Comparison of ENCODE assay signal across 25 cellular contexts in the genomic region with DNA sequence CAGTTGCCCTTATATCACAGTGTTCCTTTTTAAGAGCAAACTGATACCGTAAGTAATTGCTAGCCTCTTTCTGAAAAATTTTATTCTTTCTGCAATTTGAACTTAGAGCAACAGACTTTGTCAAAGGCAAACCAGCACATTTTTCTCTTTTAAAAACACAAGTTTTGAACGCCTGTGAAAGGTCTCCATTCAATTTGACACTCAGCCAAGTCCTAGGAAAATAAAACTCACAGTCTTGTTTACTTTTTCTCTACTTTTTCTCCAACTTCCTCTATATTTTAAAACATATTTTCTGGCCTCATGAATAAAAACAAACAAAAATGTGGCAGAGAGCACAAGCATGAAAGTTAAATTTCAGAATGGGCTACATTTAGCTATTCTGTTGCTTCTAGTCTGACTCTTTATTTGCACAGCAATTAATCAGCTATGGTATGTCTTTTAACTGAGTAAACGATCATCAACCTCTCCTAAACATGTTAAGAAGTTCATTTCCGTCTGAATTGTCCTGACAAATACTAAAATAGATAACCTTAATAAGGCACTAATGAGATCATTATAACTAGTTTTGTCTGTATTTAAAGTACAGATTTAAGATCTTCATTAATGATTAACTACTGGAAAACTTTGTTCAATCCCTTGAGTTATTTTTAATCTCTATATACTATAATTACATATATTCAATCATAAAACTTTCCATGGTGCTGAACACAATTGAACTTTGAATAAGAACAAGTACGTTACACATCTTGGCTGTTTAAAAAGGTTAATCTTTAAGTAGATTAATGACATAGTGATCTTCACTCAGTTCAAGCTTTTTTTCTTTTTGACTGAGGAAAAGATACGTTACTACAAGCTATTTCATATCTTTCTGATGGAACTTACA.
DNase-seq lines count a peak whose midpoint lies in the region; ATAC-seq, FAIRE-seq and TF ChIP-seq lines count a peak whose summit lies in the region.
"Had no signal": no experiment of that assay in that cellular context is flagged by ENCODE, and none has a peak within 500 bp of the region (broad histone marks: within the 10 kb centered on the region; RNA-seq: fewer than 3 reads in every experiment).

No MANE protein-coding gene starts in this region.

- no peak for TF ChIP-seq CTCF in PC-3 (conservative IDR thresholded peaks at IDR 0.05; ENCODE audit: low read depth, low read length)
- TF ChIP-seq CTCF in HepG2 (CRISPR knock-in tag; IDR thresholded peaks at IDR 0.05): no peak

- BruUV-seq in PC-3 (replicated peaks; lab: Mats Ljungman, UMichigan): no TSS peak
- BruUV-seq in HepG2 (replicated peaks; lab: Mats Ljungman, UMichigan): no TSS peak

- CTCF ChIA-PET in PC-3 (lab: Charles Lee): interaction anchor here (0.6 kb wide), 1 partner anchor 107 kb away, joined by 4 read pairs; no protein-coding TSS in a partner anchor
- CTCF ChIA-PET in HepG2 (lab: Yijun Ruan, JAX; ENCODE audit: low intra/inter-chr PET ratio, low total read pairs): no interaction called here

- peak; percentile 20 for DNase-seq in Caki2 (ENCODE audit: low read depth)
- peak; percentile 28 for DNase-seq in PC-3
- DNase-seq in dermis blood vessel endothelial cell: peak; percentile 5
- DNase-seq in HepG2 (ENCODE audit: low spot score): no peak
- DNase-seq in epidermal melanocyte (ENCODE audit: insufficient read length, low spot score): no peak
- DNase-seq: ACHN; activated naive CD4-positive, alpha-beta T cell treated with anti-CD3 and anti-CD28 coated beads, Interleukin-2, amount 10 ng/mL, durations not matched to agents 7 days and 5 days; activated T-cell treated with anti-CD3 and anti-CD28 coated beads, Interleukin-2, amount 50 U/mL, for 72 hours; aorta; C1 segment of cervical spinal cord; cerebellar nuclear complex; foreskin melanocyte; GF-D8; hypothalamus; naive B cell; NCI-H524 treated with DMSO at 0.1 percent for 48 hours; ovary; right lobe of liver; SHP77 had no signal

- no peak for FAIRE-seq in HepG2 (lab: Jason Lieb, UNC)
- FAIRE-seq: H1, keratinocyte had no signal

- TF ChIP-seq RAD21 in HepG2 (CRISPR knock-in tag; IDR thresholded peaks at IDR 0.05): no peak

- H3K79me2 ChIP-seq in PC-3 (ENCODE audit: low read length): no peaks in the 10 kb centered on the region
- no peaks in the 10 kb centered on the region for H3K79me2 ChIP-seq in HepG2 (ENCODE audit: insufficient read depth, low read length)

- no peaks in the 10 kb centered on the region for H3F3A ChIP-seq in PC-3 (ENCODE audit: low read length, unreplicated experiment)

- H3K36me3 ChIP-seq in PC-3 (ENCODE audit: low read depth, low read length): no peaks in the 10 kb centered on the region
- no peaks in the 10 kb centered on the region for H3K36me3 ChIP-seq in HepG2 (replicated peaks in 1 of 2; ENCODE audit: control insufficient read depth in 1 of 2, insufficient read depth in 2 of 2, low read length in 2 of 2)
- H3K36me3 ChIP-seq: ovary, right lobe of liver, thoracic aorta had no signal

- no peaks in the 10 kb centered on the region for H3K9me2 ChIP-seq in PC-3 (replicated peaks; ENCODE audit: low read length)

- H3K4me3 ChIP-seq in PC-3 (ENCODE audit: low read length): no peak overlapping the region
- H3K4me3 ChIP-seq in HepG2 (replicated peaks in 1 of 3; ENCODE audit: insufficient read depth in 1 of 3, low read depth in 2 of 3, low read length in 3 of 3): no peak overlapping the region
- H3K4me3 ChIP-seq: ovary, right lobe of liver, thoracic aorta had no signal

- H3K9ac ChIP-seq in PC-3 (ENCODE audit: low read length) (no peak overlapping the region), HepG2 (ENCODE audit: insufficient read depth, low read depth, low read length) (no peak overlapping the region)

- H3K27ac ChIP-seq in PC-3 (ENCODE audit: low read length) (peak overlapping the region; percentile 7; the same call in 1 of the 2 replicates), HepG2 (ENCODE audit: extremely low read length, insufficient read depth, low read length) (no peak overlapping the region)
- H3K27ac ChIP-seq: ovary, right lobe of liver, thoracic aorta had no signal

- no peak for TF ChIP-seq EP300 in HepG2 (IDR thresholded peaks at IDR 0.05; ENCODE audit: low read depth in 2 of 2, low read length in 2 of 2)
- no peak for TF ChIP-seq EP300 in HepG2 (CRISPR knock-in tag; IDR thresholded peaks at IDR 0.05; ENCODE audit: borderline replicate concordance)

- H3K9me3 ChIP-seq in PC-3 (ENCODE audit: low read length): no peaks in the 10 kb centered on the region
- H3K9me3 ChIP-seq in HepG2 (ENCODE audit: low read length): peaks cover 42% of the 10 kb centered on the region
- H3K9me3 ChIP-seq: ovary, right lobe of liver, thoracic aorta had no signal

- H3K4me1 ChIP-seq in PC-3 (ENCODE audit: insufficient read depth, low read length) (peaks cover 12% of the 10 kb centered on the region), HepG2 (ENCODE audit: insufficient read depth, low read length) (peaks cover 17% of the 10 kb centered on the region; the same call in 1 of the 2 replicates)

- H4K20me1 ChIP-seq in PC-3 (ENCODE audit: low read length): no peaks in the 10 kb centered on the region
- H4K20me1 ChIP-seq in HepG2 (ENCODE audit: insufficient read depth, low read length): no peaks in the 10 kb centered on the region

- H2AFZ ChIP-seq in PC-3 (ENCODE audit: low read length) (no peak overlapping the region), HepG2 (ENCODE audit: low read length) (no peak overlapping the region)

- POLR2A ChIA-PET in PC-3 (lab: Charles Lee; ENCODE audit: unreplicated experiment) (interaction anchor here (0.7 kb wide), 1 partner anchor 1024 kb away, joined by 3 read pairs; no protein-coding TSS in a partner anchor), HepG2 (lab: Yijun Ruan, JAX) (no interaction called here)

- 25% methylated on average over 6 of the region's 6 CpGs for WGBS in HepG2 (ENCODE audit: low lambda C conversion rate)

- ATAC-seq in PC-3 (peak; percentile 89), HepG2 (no peak), GM21526 (IDR thresholded peaks at IDR 0.05; ENCODE audit: low FRiP score, unreplicated experiment) (no peak), GM19467 (IDR thresholded peaks at IDR 0.05; ENCODE audit: unreplicated experiment) (no peak), HG03095 (IDR thresholded peaks at IDR 0.05; ENCODE audit: unreplicated experiment) (no peak)
- ATAC-seq: activated T-cell treated with anti-CD3 and anti-CD28 coated beads, Interleukin-2, amount 50 U/mL, for 72 hours had no signal

- TF ChIP-seq POLR2A in HepG2 (IDR thresholded peaks at IDR 0.05; ENCODE audit: insufficient read depth in 1 of 2, low read depth in 2 of 2, low read length in 2 of 2): no peak

- intact Hi-C loops in PC-3 (cut with micrococcal nuclease) (loop anchor here (10.0 kb wide), 1 partner anchor 783 kb away; no protein-coding TSS in a partner anchor), HepG2 (cut with micrococcal nuclease; ENCODE audit: unreplicated experiment) (no loop called here)

- H3K27me3 ChIP-seq in PC-3 (ENCODE audit: low read length): no peaks in the 10 kb centered on the region
- no peaks in the 10 kb centered on the region for H3K27me3 ChIP-seq in HepG2 (ENCODE audit: control insufficient read depth in 1 of 2, insufficient read depth in 2 of 2, low read length in 2 of 2)
- H3K27me3 ChIP-seq: ovary, right lobe of liver had no signal

- H3K4me2 ChIP-seq in PC-3 (ENCODE audit: low read length): peak overlapping the region; percentile 15
- H3K4me2 ChIP-seq in HepG2 (ENCODE audit: low read depth, low read length): no peak overlapping the region; the same call in 1 of the 2 replicates

- in situ Hi-C loops in Caki2 (cut with HindIII; ENCODE audit: low pct_unique_long_range_greater_than_20kb, low sequenced_read_pairs) (no loop called here), HepG2 (cut with HindIII; ENCODE audit: extremely low pct_ligation_motif_present, low pct_unique_long_range_greater_than_20kb) (no loop called here)

TF ChIP-seq in HepG2, 621 proteins besides CTCF, POLR2A, EP300 and RAD21:
- TF ChIP-seq ZNF224 (CRISPR knock-in tag; IDR thresholded peaks at IDR 0.05) (no peak), TBX3 (IDR thresholded peaks at IDR 0.05; ENCODE audit: borderline replicate concordance) (peak; percentile 22; the same call in 1 of the 2 replicates)

Comparison
In these comparisons a context has a peak if more than half of its experiments do, and no peak if none do; other contexts are left out.
1. DNase-seq: peak in Caki2 (single experiment), PC-3 (single experiment) and dermis blood vessel endothelial cell (single experiment); none in HepG2 (single experiment) and epidermal melanocyte (single experiment).